ENCODE assay signal across 1 cellular context in the genomic region with DNA sequence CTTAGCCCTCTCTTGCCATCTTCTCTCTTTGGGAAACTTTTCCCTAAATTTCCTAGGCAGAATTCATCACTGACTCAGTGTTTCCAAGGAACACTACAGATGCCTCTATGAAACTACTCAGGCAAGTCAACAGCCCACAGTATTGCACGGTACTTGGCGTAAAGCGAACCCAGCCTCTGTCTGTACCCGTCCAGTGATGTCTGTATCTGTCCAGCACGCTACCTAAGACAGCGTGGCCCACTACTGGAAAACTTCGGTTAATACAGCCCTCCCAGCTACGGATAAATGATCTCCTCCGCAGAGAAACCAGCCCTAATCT.
TF ChIP-seq lines count a peak whose summit lies in the region.

No MANE protein-coding gene starts in this region.

TF ChIP-seq in HepG2, 621 proteins besides CTCF, POLR2A, EP300 and RAD21:
- TF ChIP-seq ZNF337 (CRISPR knock-in tag; IDR thresholded peaks at IDR 0.05; ENCODE audit: borderline replicate concordance, low read depth) (no peak), ZNF205 (CRISPR knock-in tag; IDR thresholded peaks at IDR 0.05) (no peak), PCBP2 (optimal IDR thresholded peaks at IDR 0.05; ENCODE audit: low read depth, low read length, poor library complexity, severe bottlenecking) (no peak), MYNN (CRISPR knock-in tag; IDR thresholded peaks at IDR 0.05; ENCODE audit: low read depth) (no peak), HDAC2 (CRISPR knock-in tag; IDR thresholded peaks at IDR 0.05) (no peak)
- TF ChIP-seq, protein P1, sequence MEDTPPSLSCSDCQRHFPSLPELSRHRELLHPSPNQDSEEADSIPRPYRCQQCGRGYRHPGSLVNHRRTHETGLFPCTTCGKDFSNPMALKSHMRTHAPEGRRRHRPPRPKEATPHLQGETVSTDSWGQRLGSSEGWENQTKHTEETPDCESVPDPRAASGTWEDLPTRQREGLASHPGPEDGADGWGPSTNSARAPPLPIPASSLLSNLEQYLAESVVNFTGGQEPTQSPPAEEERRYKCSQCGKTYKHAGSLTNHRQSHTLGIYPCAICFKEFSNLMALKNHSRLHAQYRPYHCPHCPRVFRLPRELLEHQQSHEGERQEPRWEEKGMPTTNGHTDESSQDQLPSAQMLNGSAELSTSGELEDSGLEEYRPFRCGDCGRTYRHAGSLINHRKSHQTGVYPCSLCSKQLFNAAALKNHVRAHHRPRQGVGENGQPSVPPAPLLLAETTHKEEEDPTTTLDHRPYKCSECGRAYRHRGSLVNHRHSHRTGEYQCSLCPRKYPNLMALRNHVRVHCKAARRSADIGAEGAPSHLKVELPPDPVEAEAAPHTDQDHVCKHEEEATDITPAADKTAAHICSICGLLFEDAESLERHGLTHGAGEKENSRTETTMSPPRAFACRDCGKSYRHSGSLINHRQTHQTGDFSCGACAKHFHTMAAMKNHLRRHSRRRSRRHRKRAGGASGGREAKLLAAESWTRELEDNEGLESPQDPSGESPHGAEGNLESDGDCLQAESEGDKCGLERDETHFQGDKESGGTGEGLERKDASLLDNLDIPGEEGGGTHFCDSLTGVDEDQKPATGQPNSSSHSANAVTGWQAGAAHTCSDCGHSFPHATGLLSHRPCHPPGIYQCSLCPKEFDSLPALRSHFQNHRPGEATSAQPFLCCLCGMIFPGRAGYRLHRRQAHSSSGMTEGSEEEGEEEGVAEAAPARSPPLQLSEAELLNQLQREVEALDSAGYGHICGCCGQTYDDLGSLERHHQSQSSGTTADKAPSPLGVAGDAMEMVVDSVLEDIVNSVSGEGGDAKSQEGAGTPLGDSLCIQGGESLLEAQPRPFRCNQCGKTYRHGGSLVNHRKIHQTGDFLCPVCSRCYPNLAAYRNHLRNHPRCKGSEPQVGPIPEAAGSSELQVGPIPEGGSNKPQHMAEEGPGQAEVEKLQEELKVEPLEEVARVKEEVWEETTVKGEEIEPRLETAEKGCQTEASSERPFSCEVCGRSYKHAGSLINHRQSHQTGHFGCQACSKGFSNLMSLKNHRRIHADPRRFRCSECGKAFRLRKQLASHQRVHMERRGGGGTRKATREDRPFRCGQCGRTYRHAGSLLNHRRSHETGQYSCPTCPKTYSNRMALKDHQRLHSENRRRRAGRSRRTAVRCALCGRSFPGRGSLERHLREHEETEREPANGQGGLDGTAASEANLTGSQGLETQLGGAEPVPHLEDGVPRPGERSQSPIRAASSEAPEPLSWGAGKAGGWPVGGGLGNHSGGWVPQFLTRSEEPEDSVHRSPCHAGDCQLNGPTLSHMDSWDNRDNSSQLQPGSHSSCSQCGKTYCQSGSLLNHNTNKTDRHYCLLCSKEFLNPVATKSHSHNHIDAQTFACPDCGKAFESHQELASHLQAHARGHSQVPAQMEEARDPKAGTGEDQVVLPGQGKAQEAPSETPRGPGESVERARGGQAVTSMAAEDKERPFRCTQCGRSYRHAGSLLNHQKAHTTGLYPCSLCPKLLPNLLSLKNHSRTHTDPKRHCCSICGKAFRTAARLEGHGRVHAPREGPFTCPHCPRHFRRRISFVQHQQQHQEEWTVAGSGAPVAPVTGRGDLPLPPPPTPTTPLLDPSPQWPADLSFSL (CRISPR knock-in tag; IDR thresholded peaks at IDR 0.05), result no peak
- TF ChIP-seq, protein P2, sequence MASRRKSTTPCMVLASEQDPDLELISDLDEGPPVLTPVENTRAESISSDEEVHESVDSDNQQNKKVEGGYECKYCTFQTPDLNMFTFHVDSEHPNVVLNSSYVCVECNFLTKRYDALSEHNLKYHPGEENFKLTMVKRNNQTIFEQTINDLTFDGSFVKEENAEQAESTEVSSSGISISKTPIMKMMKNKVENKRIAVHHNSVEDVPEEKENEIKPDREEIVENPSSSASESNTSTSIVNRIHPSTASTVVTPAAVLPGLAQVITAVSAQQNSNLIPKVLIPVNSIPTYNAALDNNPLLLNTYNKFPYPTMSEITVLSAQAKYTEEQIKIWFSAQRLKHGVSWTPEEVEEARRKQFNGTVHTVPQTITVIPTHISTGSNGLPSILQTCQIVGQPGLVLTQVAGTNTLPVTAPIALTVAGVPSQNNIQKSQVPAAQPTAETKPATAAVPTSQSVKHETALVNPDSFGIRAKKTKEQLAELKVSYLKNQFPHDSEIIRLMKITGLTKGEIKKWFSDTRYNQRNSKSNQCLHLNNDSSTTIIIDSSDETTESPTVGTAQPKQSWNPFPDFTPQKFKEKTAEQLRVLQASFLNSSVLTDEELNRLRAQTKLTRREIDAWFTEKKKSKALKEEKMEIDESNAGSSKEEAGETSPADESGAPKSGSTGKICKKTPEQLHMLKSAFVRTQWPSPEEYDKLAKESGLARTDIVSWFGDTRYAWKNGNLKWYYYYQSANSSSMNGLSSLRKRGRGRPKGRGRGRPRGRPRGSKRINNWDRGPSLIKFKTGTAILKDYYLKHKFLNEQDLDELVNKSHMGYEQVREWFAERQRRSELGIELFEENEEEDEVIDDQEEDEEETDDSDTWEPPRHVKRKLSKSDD (CRISPR knock-in tag; IDR thresholded peaks at IDR 0.05; ENCODE audit: low read depth), result 0 out of 2 replicates have a peak, but pooled peaks have one; percentile 4
- TF ChIP-seq, protein P3, sequence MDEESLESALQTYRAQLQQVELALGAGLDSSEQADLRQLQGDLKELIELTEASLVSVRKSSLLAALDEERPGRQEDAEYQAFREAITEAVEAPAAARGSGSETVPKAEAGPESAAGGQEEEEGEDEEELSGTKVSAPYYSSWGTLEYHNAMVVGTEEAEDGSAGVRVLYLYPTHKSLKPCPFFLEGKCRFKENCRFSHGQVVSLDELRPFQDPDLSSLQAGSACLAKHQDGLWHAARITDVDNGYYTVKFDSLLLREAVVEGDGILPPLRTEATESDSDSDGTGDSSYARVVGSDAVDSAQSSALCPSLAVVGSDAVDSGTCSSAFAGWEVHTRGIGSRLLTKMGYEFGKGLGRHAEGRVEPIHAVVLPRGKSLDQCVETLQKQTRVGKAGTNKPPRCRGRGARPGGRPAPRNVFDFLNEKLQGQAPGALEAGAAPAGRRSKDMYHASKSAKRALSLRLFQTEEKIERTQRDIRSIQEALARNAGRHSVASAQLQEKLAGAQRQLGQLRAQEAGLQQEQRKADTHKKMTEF (CRISPR knock-in tag; IDR thresholded peaks at IDR 0.05), result no peak
